In the genomic region with DNA sequence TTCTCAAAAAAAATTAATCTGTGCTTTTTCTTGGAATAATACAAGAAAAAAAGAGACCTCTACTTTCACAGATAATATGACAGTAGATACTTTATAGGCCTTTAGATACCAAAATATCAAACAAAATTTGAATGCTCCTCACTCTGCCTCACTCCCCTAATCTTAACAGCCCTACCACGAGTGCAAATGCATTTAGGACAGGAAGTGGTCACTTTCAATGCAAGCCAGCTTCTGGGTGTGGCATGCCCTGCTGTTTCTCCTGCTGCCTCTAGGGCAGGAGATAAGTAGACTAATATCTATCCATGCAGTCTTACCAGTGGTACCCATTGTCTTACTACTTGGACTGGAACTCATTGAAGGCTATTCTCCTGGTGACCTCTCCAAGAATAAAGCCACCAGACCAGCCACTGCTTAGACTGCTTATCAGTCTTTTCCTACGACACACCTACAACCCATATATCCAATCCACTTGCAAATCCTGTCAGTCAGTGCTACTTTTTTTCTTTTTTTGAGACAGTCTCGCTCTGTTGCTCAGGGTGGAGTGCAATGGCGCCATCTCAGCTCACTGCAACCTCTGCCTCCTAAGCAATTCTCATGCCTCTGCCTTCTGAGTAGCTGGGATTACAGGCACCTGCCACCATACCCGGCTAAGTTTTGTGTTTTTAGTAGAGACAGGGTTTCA, we compare ENCODE assay signal across 8 cellular contexts. TPM values are rescaled to one million over a fixed set of nuclear protein-coding genes. Genes with fewer than 3 reads are reported as not detected.
A peak's percentile ranks its signal among the peaks of the same experiment; 100 is the strongest.
DNase-seq lines count a peak whose midpoint lies in the region; ATAC-seq, FAIRE-seq and TF ChIP-seq lines count a peak whose summit lies in the region.

No MANE protein-coding gene starts in this region.

- TF ChIP-seq EP300 in GM12878 (IDR thresholded peaks at IDR 0.05; ENCODE audit: borderline replicate concordance in 1 of 2, control insufficient read depth in 1 of 2, low read depth in 2 of 2, low read length in 2 of 2): no peak

- RAD21 ChIA-PET in GM12878 (lab: Charles Lee; ENCODE audit: unreplicated experiment): no interaction called here

- no peaks in the 10 kb centered on the region for H3K4me1 ChIP-seq in BE2C
- no peaks in the 10 kb centered on the region for H3K4me1 ChIP-seq in GM12878 (ENCODE audit: control insufficient read depth, insufficient read depth, low read length)

- ATAC-seq in GM18502 (IDR thresholded peaks at IDR 0.05; ENCODE audit: poor library complexity, unreplicated experiment) (peak; percentile 99), HG02610 (IDR thresholded peaks at IDR 0.05; ENCODE audit: unreplicated experiment) (peak; percentile 78), GM12878 (peak; percentile 100)

- H3K27me3 ChIP-seq in BE2C: no peaks in the 10 kb centered on the region; the same call in 1 of the 2 replicates
- H3K27me3 ChIP-seq in GM12878 (replicated peaks in 1 of 2; ENCODE audit: control insufficient read depth in 2 of 2, insufficient read depth in 2 of 2, low read length in 1 of 2): no peaks in the 10 kb centered on the region

- SMC1A ChIA-PET in GM12878 (lab: Charles Lee; ENCODE audit: uncharacterized antibody, unreplicated experiment): no interaction called here

- H3K36me3 ChIP-seq in BE2C (no peaks in the 10 kb centered on the region), GM12878 (ENCODE audit: control insufficient read depth in 2 of 2, insufficient read depth in 2 of 2, low read length in 1 of 2) (no peaks in the 10 kb centered on the region)

- H3K4me3 ChIP-seq in BE2C (ENCODE audit: low read depth, low read length): no peak overlapping the region
- H3K4me3 ChIP-seq in GM12878: no peak overlapping the region
- no peak overlapping the region for H3K4me3 ChIP-seq in retinal pigment epithelial cell (ENCODE audit: low read length)

- no peaks in the 10 kb centered on the region for H3K79me2 ChIP-seq in GM12878 (ENCODE audit: control insufficient read depth, insufficient read depth, low read length)

- FAIRE-seq in GM12878 (lab: Jason Lieb, UNC): peak; percentile 86

- TF ChIP-seq POLR2A in GM12878 (IDR thresholded peaks at IDR 0.05; ENCODE audit: low read depth, low read length): no peak

- TF ChIP-seq RAD21 in GM12878 (IDR thresholded peaks at IDR 0.05; ENCODE audit: insufficient read depth, low read depth, low read length): 0 out of 2 replicates have a peak, but pooled peaks have one; percentile 7

- CTCF ChIA-PET in GM12878 (lab: Yijun Ruan, JAX): interaction anchor here (0.6 kb wide), 1 partner anchor 221 kb away, joined by 3 read pairs; no protein-coding TSS in a partner anchor

- 44% methylated on average over 5 of the region's 5 CpGs for WGBS in GM12878 (ENCODE audit: insufficient coverage, insufficient replicate concordance, low lambda C conversion rate, missing lambda C conversion rate)

- DNase-seq in BE2C (peak; percentile 18), MV-4-11 (lab: John Stamatoyannopoulos, UW) (peak; percentile 78), GM12878 (ENCODE audit: low read depth, low spot score) (peak; percentile 23), retinal pigment epithelial cell (ENCODE audit: low read depth) (no peak), NCI-H1417 (lab: John Stamatoyannopoulos, UW) (no peak), occipital lobe (lab: John Stamatoyannopoulos, UW) (no peak)

- BruUV-seq in GM12878 (replicated peaks; lab: Mats Ljungman, UMichigan): no TSS peak

- H3K9ac ChIP-seq in GM12878 (ENCODE audit: control insufficient read depth, insufficient read depth, low read length): no peak overlapping the region

- in situ Hi-C loops in GM12878 (cut with MboI): no loop called here

- no peak overlapping the region for H3K4me2 ChIP-seq in GM12878 (ENCODE audit: control insufficient read depth, insufficient read depth)

- H3K9me3 ChIP-seq in BE2C: no peaks in the 10 kb centered on the region
- H3K9me3 ChIP-seq in GM12878 (replicated peaks; ENCODE audit: control insufficient read depth, insufficient read depth, low read length): no peaks in the 10 kb centered on the region

- POLR2A ChIA-PET in GM12878 (lab: Charles Lee): no interaction called here

- TF ChIP-seq CTCF in BE2C (IDR thresholded peaks at IDR 0.05; ENCODE audit: low read depth, low read length) (peak; percentile 49), GM12878 (IDR thresholded peaks at IDR 0.05 in 2 of 3, conservative IDR thresholded peaks at IDR 0.05 in 1 of 3; ENCODE audit: control insufficient read depth in 2 of 3, extremely low read depth in 1 of 3, insufficient read depth in 1 of 3, low read depth in 3 of 3, low read length in 3 of 3) (peak; percentile 12 to 63 (median 43)), retinal pigment epithelial cell (conservative IDR thresholded peaks at IDR 0.05; ENCODE audit: low read depth, low read length) (peak; percentile 54)

- no peak overlapping the region for H3K27ac ChIP-seq in GM12878 (ENCODE audit: control insufficient read depth, insufficient read depth)

- H4K20me1 ChIP-seq in GM12878 (ENCODE audit: control insufficient read depth, insufficient read depth): no peaks in the 10 kb centered on the region

- intact Hi-C loops in GM12878 (cut with micrococcal nuclease; ENCODE audit: unreplicated experiment): no loop called here

- no peak overlapping the region for H2AFZ ChIP-seq in GM12878 (ENCODE audit: control insufficient read depth, low read depth, low read length)

TF ChIP-seq in GM12878, 131 proteins besides CTCF, POLR2A, EP300 and RAD21:
- TF ChIP-seq SRF (IDR thresholded peaks at IDR 0.05; ENCODE audit: low read depth in 2 of 2, low read length in 2 of 2) (no peak), SPI1 (IDR thresholded peaks at IDR 0.05; ENCODE audit: borderline replicate concordance, insufficient read depth, low read depth, low read length) (peak; percentile 48; the same call in 1 of the 2 replicates), RUNX3 (IDR thresholded peaks at IDR 0.05; ENCODE audit: low read length) (peak; percentile 54), HDGF (IDR thresholded peaks at IDR 0.05) (no peak), MXI1 (IDR thresholded peaks at IDR 0.05; ENCODE audit: low read depth, low read length) (no peak)

RNA-seq across cellular contexts. Expression of gene FRRS1L, which starts 23.0 kb away (rescaled TPM):
- 0.09 TPM for polyA plus RNA-seq in BE2C (2012; ENCODE audit: insufficient read depth, insufficient read length, low read depth)
- total RNA-seq in GM12878 (2013; cell fraction: nucleolus; rRNA removed): not detected in 2 replicates
- total RNA-seq in GM12878 (2014; rRNA removed) (under 0.01 TPM in 1 of 2 replicates, not detected in the other), GM12878 (2014; rRNA removed; fragmentation: Illumina TruSeq; extraction: Trizol) (not detected in 2 replicates), GM12878 (2021) (not detected in 2 replicates), occipital lobe (82.2 TPM)
- polyA plus RNA-seq in GM12878 (2011; ENCODE audit: low read depth): not detected
- polyA plus RNA-seq in GM12878 (2011; rRNA removed) (not detected in 2 replicates), GM12878 (2014; fragmentation: Illumina TruSeq; extraction: Trizol) (not detected in 2 replicates), GM12878 (2014; fragmentation: Nextera tagmentation; extraction: Ambion mirVana) (not detected), GM12878 (2014; rRNA removed) (not detected in 2 replicates), GM12878 (2016; fragmentation: Nextera tagmentation; extraction: Ambion mirVana) (not detected)
- polyA plus RNA-seq in GM12878 (2011; cell fraction: cytosol; rRNA removed): under 0.01 TPM in 1 of 2 replicates, not detected in the other
- polyA plus RNA-seq in GM12878 (2011; cell fraction: nucleus; rRNA removed): not detected in 2 replicates
- not detected in 2 replicates for polyA plus RNA-seq in GM12878 (2012)
- polyA minus RNA-seq in GM12878 (2011; rRNA and poly(A)+ RNA removed): not detected in 2 replicates
- not detected in 2 replicates for polyA minus RNA-seq in GM12878 (2011; cell fraction: cytosol; rRNA and poly(A)+ RNA removed)
- polyA minus RNA-seq in GM12878 (2011; cell fraction: nucleus; rRNA and poly(A)+ RNA removed): not detected in 2 replicates

RNA-seq across cellular contexts. Expression of gene TMEM245, which starts 24.3 kb away (rescaled TPM):
- 11.5 TPM for polyA plus RNA-seq in BE2C (2012; ENCODE audit: insufficient read depth, insufficient read length, low read depth)
- total RNA-seq in GM12878 (2013; cell fraction: nucleolus; rRNA removed): 52.2 and 56.2 TPM in 2 replicates
- total RNA-seq in GM12878 (2014; rRNA removed) (15.1 and 19.0 TPM in 2 replicates), GM12878 (2014; rRNA removed; fragmentation: Illumina TruSeq; extraction: Trizol) (21.5 and 23.0 TPM in 2 replicates), GM12878 (2021) (19.2 and 20.0 TPM in 2 replicates), occipital lobe (85.0 TPM)
- polyA plus RNA-seq in GM12878 (2011; ENCODE audit: low read depth): 11.3 TPM
- polyA plus RNA-seq in GM12878 (2011; rRNA removed) (36.1 and 39.5 TPM in 2 replicates), GM12878 (2014; fragmentation: Illumina TruSeq; extraction: Trizol) (21.3 and 26.9 TPM in 2 replicates), GM12878 (2014; fragmentation: Nextera tagmentation; extraction: Ambion mirVana) (10 to 100 TPM in 1 of 2 experiments, 1 to 10 TPM in 1; 7.4 to 11.0 TPM), GM12878 (2014; rRNA removed) (11.8 and 14.9 TPM in 2 replicates), GM12878 (2016; fragmentation: Nextera tagmentation; extraction: Ambion mirVana) (10 to 100 TPM; 18.9 to 19.2 TPM)
- 26.6 and 37.9 TPM in 2 replicates for polyA plus RNA-seq in GM12878 (2011; cell fraction: cytosol; rRNA removed)
- polyA plus RNA-seq in GM12878 (2011; cell fraction: nucleus; rRNA removed): 19.0 and 23.0 TPM in 2 replicates
- polyA plus RNA-seq in GM12878 (2012): 12.3 and 18.0 TPM in 2 replicates
- polyA minus RNA-seq in GM12878 (2011; rRNA and poly(A)+ RNA removed): 86.1 and 93.9 TPM in 2 replicates
- polyA minus RNA-seq in GM12878 (2011; cell fraction: cytosol; rRNA and poly(A)+ RNA removed): 19.4 and 19.9 TPM in 2 replicates
- polyA minus RNA-seq in GM12878 (2011; cell fraction: nucleus; rRNA and poly(A)+ RNA removed): 27.3 and 46.3 TPM in 2 replicates

Comparison
In these comparisons a context has a peak if more than half of its experiments do, and no peak if none do; other contexts are left out.
1. DNase-seq: peak in BE2C (single experiment), MV-4-11 (single experiment) and GM12878 (single experiment); none in retinal pigment epithelial cell (single experiment), NCI-H1417 (0 of 3) and occipital lobe (single experiment).
2. RNA of gene FRRS1L, which starts 23.0 kb away (total RNA-seq): 82.2 TPM in occipital lobe (single experiment); under 0.01 TPM in GM12878; every median in the first group is over 10 times any median in the second.
3. Peak in every context shown above with its lines, with median percentiles within 50 percentile points of each other: CTCF ChIP-seq and ATAC-seq.